8 cellular contexts compared by ENCODE assay signal in genomic region chr2:241507430-241508239, GRCh38.
A peak's percentile ranks its signal among the peaks of the same experiment; 100 is the strongest.
DNase-seq lines count a peak whose midpoint lies in the region; ATAC-seq and TF ChIP-seq lines count a peak whose summit lies in the region.

No MANE protein-coding gene starts in this region.

- H3K27ac ChIP-seq in RWPE2 (ENCODE audit: poor library complexity, severe bottlenecking) (peak overlapping the region; percentile 64), iPS-18a (ENCODE audit: low read length) (no peak overlapping the region)

- H3K9me3 ChIP-seq in RWPE2 (ENCODE audit: severe bottlenecking), result no peaks in the 10 kb centered on the region
- H3K9me3 ChIP-seq in iPS-18a (ENCODE audit: control insufficient read depth, low read depth, low read length), result no peaks in the 10 kb centered on the region

- no peaks in the 10 kb centered on the region for H3K27me3 ChIP-seq in RWPE2 (ENCODE audit: insufficient read depth, poor library complexity, severe bottlenecking)
- peaks cover 11% of the 10 kb centered on the region for H3K27me3 ChIP-seq in iPS-18a (ENCODE audit: control insufficient read depth, insufficient read depth, low read length)

- peak; percentile 28 for TF ChIP-seq CTCF in RWPE2 (IDR thresholded peaks at IDR 0.05; ENCODE audit: poor library complexity, severe bottlenecking)

- H3K4me1 ChIP-seq in RWPE2 (ENCODE audit: insufficient read depth, poor library complexity, severe bottlenecking) (no peaks in the 10 kb centered on the region), iPS-18a (ENCODE audit: control insufficient read depth, low read depth, low read length) (peaks cover 11% of the 10 kb centered on the region)

- H3K36me3 ChIP-seq in RWPE2 (ENCODE audit: low read depth) (no peaks in the 10 kb centered on the region), iPS-18a (ENCODE audit: control insufficient read depth, low read depth, low read length) (peaks cover 3% of the 10 kb centered on the region)

- peak; percentile 8 for ATAC-seq in GM18517 (IDR thresholded peaks at IDR 0.05; ENCODE audit: unreplicated experiment)
- ATAC-seq in HG03064 (IDR thresholded peaks at IDR 0.05; ENCODE audit: low read depth, unreplicated experiment), result peak; percentile 20
- ATAC-seq in RWPE2 (ENCODE audit: low read depth), result peak; percentile 54

- H3K9ac ChIP-seq in iPS-18a (ENCODE audit: low read length), result peak overlapping the region; percentile 62

- H3K4me3 ChIP-seq in RWPE2 (ENCODE audit: severe bottlenecking), result peak overlapping the region; percentile 54
- H3K4me3 ChIP-seq in iPS-18a (ENCODE audit: low read length), result peak overlapping the region; percentile 77

- DNase-seq in AG08396 (ENCODE audit: low spot score) (peak; percentile 85), RWPE2 (ENCODE audit: low spot score) (no peak), astrocyte of the hippocampus (ENCODE audit: low read depth, low spot score) (peak; percentile 82), SIG-M5 (lab: John Stamatoyannopoulos, UW) (no peak)
- DNase-seq in stimulated activated CD4-positive, alpha-beta T cell treated with anti-CD3 and anti-CD28 coated beads, Interleukin-12 subunit alpha, Interleukin-12 subunit beta, amount 100 ng/mL, for 24 hours (ENCODE audit: low read depth in 2 of 2), result peak; percentile 3 to 32

Comparison
In these comparisons a context has a peak if more than half of its experiments do, and no peak if none do; other contexts are left out.
1. DNase-seq: peak in AG08396 (single experiment), astrocyte of the hippocampus (single experiment) and stimulated activated CD4-positive, alpha-beta T cell treated with anti-CD3 and anti-CD28 coated beads, Interleukin-12 subunit alpha, Interleukin-12 subunit beta, amount 100 ng/mL, for 24 hours (2 of 2); none in RWPE2 (single experiment) and SIG-M5 (single experiment).
2. Peak in every context shown above with its lines, with median percentiles within 50 percentile points of each other: ATAC-seq.